In the genomic region with DNA sequence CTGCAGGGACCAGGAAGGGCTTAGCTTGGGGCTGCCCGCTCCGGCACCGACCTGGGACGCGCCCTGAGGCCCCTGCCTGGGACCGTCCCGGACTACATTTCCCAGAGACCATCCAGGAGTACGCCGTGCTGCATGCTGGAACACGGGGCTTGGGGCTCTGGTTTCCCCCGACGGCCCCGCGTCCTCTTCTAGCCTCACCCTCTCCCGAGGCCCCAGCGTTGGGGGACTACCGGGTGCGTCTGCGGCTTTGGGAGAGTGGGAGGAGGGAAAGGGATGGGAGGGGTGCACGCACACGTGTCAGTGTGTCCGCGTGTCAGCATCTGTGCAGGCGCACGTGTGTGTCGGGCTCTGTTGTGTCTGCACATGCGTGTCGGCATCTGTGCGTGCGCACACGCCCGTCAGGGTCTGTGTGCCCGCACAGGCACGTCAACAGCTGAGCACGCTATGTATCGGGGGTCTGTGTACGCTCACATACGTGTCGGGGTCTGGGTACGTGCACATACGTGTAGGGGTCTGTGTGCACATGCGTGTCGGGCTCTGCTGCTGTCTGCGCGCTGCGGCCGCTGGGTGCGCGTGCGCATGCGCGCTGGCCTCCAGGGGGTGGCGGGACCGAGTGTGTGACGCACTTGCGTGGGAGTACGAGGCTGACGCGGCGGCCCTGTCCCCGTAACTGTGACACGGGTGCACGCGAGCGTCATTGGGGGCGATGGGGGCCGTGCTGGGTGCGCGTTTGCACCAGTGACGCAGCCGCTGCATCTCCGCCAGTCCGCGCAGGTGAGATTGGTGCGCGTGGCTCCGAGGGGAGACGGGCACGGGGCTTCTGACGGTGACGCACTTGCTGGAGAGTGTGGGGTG, we compare ENCODE assay signal across 8 cellular contexts. TPM values are rescaled to one million over a fixed set of nuclear protein-coding genes. Genes with fewer than 3 reads are reported as not detected.
DNase-seq lines count a peak whose midpoint lies in the region; ATAC-seq and TF ChIP-seq lines count a peak whose summit lies in the region.

A gene (plus strand): TSS at position 623 of the 855 bp plus-strand sequence. CDS start 31,232 bp downstream, outside the sequence.

- no peaks in the 10 kb centered on the region for H3K9me3 ChIP-seq in endodermal cell (ENCODE audit: control insufficient read depth, low read length)

- peak within 1 kb of the TSS; percentile 49 for H3K9ac ChIP-seq in endodermal cell (ENCODE audit: extremely low read depth, low read length, poor library complexity, severe bottlenecking)

- CTCF ChIA-PET in activated CD8-positive, alpha-beta memory T cell treated with anti-CD3 and anti-CD28 coated beads, Interleukin-2, amount 10 ng/mL, durations not matched to agents 7 days and 5 days (lab: Charles Lee): interaction anchor here (1.0 to 1.8 kb wide), 4 partner anchors 15 to 209 kb away, joined by 3 to 7 read pairs (median 3); no protein-coding TSS in a partner anchor

- no peaks in the 10 kb centered on the region for H3K27me3 ChIP-seq in endodermal cell (ENCODE audit: control insufficient read depth, insufficient read depth, low read length, poor library complexity, severe bottlenecking)

- H3K4me3 ChIP-seq in endodermal cell (ENCODE audit: low read length): peak within 1 kb of the TSS; percentile 84

- peaks cover 19% of the 10 kb centered on the region for H3K36me3 ChIP-seq in endodermal cell (ENCODE audit: control insufficient read depth, insufficient read depth, low read length)

- H3K4me1 ChIP-seq in endodermal cell (ENCODE audit: control insufficient read depth, insufficient read depth, low read length): no peaks in the 10 kb centered on the region

- DNase-seq in NCI-H2227 (lab: John Stamatoyannopoulos, UW; ENCODE audit: unreplicated experiment): peak; percentile 92
- DNase-seq in activated CD8-positive, alpha-beta memory T cell treated with anti-CD3 and anti-CD28 coated beads, Interleukin-2, amount 10 ng/mL, durations not matched to agents 7 days and 5 days: peak; percentile 88
- DNase-seq in endodermal cell: peak; percentile 88
- peak; percentile 69 for DNase-seq in middle frontal gyrus (ENCODE audit: extremely low spot score, low spot score)
- DNase-seq in stimulated activated CD8-positive, alpha-beta memory T cell treated with anti-CD3 and anti-CD28 coated beads, Interleukin-2, amount 100 ng/mL, for 48 hours (ENCODE audit: low read depth in 2 of 2): peak; percentile 76 to 77
- no peak for DNase-seq in COLO829 (ENCODE audit: low spot score)

- H3K4me1 Mint-ChIP-seq in activated CD8-positive, alpha-beta memory T cell treated with anti-CD3 and anti-CD28 coated beads, Interleukin-2, amount 10 ng/mL, durations not matched to agents 7 days and 5 days: peaks cover 24% of the 10 kb centered on the region
- H3K4me1 Mint-ChIP-seq in endodermal cell: no peaks in the 10 kb centered on the region

- TF ChIP-seq POLR2A in GM10847 (IDR thresholded peaks at IDR 0.05; ENCODE audit: extremely low read depth, insufficient read length): peak; percentile 55

- peak; percentile 48 for TF ChIP-seq CTCF in endodermal cell (conservative IDR thresholded peaks at IDR 0.05)

- H3K36me3 Mint-ChIP-seq in activated CD8-positive, alpha-beta memory T cell treated with anti-CD3 and anti-CD28 coated beads, Interleukin-2, amount 10 ng/mL, durations not matched to agents 7 days and 5 days: peaks cover 51% of the 10 kb centered on the region
- H3K36me3 Mint-ChIP-seq in endodermal cell (ENCODE audit: low read depth): peaks cover 28% of the 10 kb centered on the region

- WGBS in endodermal cell (ENCODE audit: insufficient coverage in 1 of 2, insufficient read length in 1 of 2), 2 experiments: 49 to 50% methylated on average over 54 to 81 of the region's 81 CpGs

- peak; percentile 68 for ATAC-seq in HG02571 (IDR thresholded peaks at IDR 0.05; ENCODE audit: unreplicated experiment)
- ATAC-seq in activated CD8-positive, alpha-beta memory T cell treated with anti-CD3 and anti-CD28 coated beads, Interleukin-2, amount 10 ng/mL, durations not matched to agents 7 days and 5 days: peak; percentile 88

- no peaks in the 10 kb centered on the region for H3K27me3 Mint-ChIP-seq in activated CD8-positive, alpha-beta memory T cell treated with anti-CD3 and anti-CD28 coated beads, Interleukin-2, amount 10 ng/mL, durations not matched to agents 7 days and 5 days
- no peaks in the 10 kb centered on the region for H3K27me3 Mint-ChIP-seq in endodermal cell (ENCODE audit: insufficient read depth)

- peak within 1 kb of the TSS; percentile 87 for H3K4me3 Mint-ChIP-seq in activated CD8-positive, alpha-beta memory T cell treated with anti-CD3 and anti-CD28 coated beads, Interleukin-2, amount 10 ng/mL, durations not matched to agents 7 days and 5 days
- peak within 1 kb of the TSS; percentile 91 for H3K4me3 Mint-ChIP-seq in endodermal cell

- H3K27ac ChIP-seq in endodermal cell (ENCODE audit: low read depth, low read length): no peak within 1 kb of the TSS

- no peaks in the 10 kb centered on the region for H3K9me3 Mint-ChIP-seq in activated CD8-positive, alpha-beta memory T cell treated with anti-CD3 and anti-CD28 coated beads, Interleukin-2, amount 10 ng/mL, durations not matched to agents 7 days and 5 days (ENCODE audit: low read depth)
- no peaks in the 10 kb centered on the region for H3K9me3 Mint-ChIP-seq in endodermal cell

- H3K27ac Mint-ChIP-seq in activated CD8-positive, alpha-beta memory T cell treated with anti-CD3 and anti-CD28 coated beads, Interleukin-2, amount 10 ng/mL, durations not matched to agents 7 days and 5 days: peak within 1 kb of the TSS; percentile 96
- peak within 1 kb of the TSS; percentile 94 for H3K27ac Mint-ChIP-seq in endodermal cell

RNA-seq across cellular contexts. Expression of the gene that starts here (rescaled TPM):
- 10 to 100 TPM; 16.6 to 26.5 TPM for total RNA-seq in activated CD8-positive, alpha-beta memory T cell treated with anti-CD3 and anti-CD28 coated beads, Interleukin-2, amount 10 ng/mL, durations not matched to agents 7 days and 5 days
- 10 to 100 TPM; 32.1 to 50.1 TPM for total RNA-seq in endodermal cell
- 30.6 TPM for polyA plus RNA-seq in endodermal cell (2013, experiment 1 of 2)
- polyA plus RNA-seq in endodermal cell (2013, experiment 2 of 2): 30.5 TPM
